In genomic region chr19:54108496-54108895, GRCh38 we compare ENCODE assay signal across 29 cellular contexts. TPM values are rescaled to one million over a fixed set of nuclear protein-coding genes. Genes with fewer than 3 reads are reported as not detected.
"Had no signal": no experiment of that assay in that cellular context is flagged by ENCODE, and none has a peak within 500 bp of the region (broad histone marks: within the 10 kb centered on the region; RNA-seq: fewer than 3 reads in every experiment).

No MANE protein-coding gene starts in this region.

- H3K27ac Mint-ChIP-seq: naive B cell; nephron; stimulated activated effector memory CD8-positive, alpha-beta T cell treated with anti-CD3 and anti-CD28 coated beads, Interleukin-12 subunit alpha, Interleukin-12 subunit beta, amount 100 ng/mL, for 72 hours; stimulated activated naive CD8-positive, alpha-beta T cell treated with anti-CD3 and anti-CD28 coated beads, Interleukin-15, Interleukin-2, amounts not matched to agents 100 ng/mL and 50 ng/mL, for 24 hours had no signal

- H3K9me3 Mint-ChIP-seq: naive B cell; nephron; stimulated activated effector memory CD8-positive, alpha-beta T cell treated with anti-CD3 and anti-CD28 coated beads, Interleukin-12 subunit alpha, Interleukin-12 subunit beta, amount 100 ng/mL, for 72 hours; stimulated activated naive CD8-positive, alpha-beta T cell treated with anti-CD3 and anti-CD28 coated beads, Interleukin-15, Interleukin-2, amounts not matched to agents 100 ng/mL and 50 ng/mL, for 24 hours had no signal

- H3K36me3 ChIP-seq: ovary had no signal

- H3K4me1 Mint-ChIP-seq: nephron had no signal

- H3K27me3 ChIP-seq: heart left ventricle, ovary, tibial artery, upper lobe of right lung, vagina had no signal

- FAIRE-seq: frontal cortex, small intestine had no signal

- H3K27ac ChIP-seq: coronary artery, heart left ventricle, ovary, tibial artery, upper lobe of right lung, vagina had no signal

- H3K4me3 ChIP-seq: coronary artery, heart left ventricle, ovary, tibial artery, upper lobe of right lung, vagina had no signal

- DNase-seq: effector CD8-positive, alpha-beta T cell; hippocampal formation; left colon; left ventricle myocardium superior; mesendoderm; naive B cell; ovary; right cardiac atrium; small intestine; stimulated activated CD4-positive, alpha-beta T cell treated with anti-CD3 and anti-CD28 coated beads, Interleukin-4, amount 100 ng/mL, for 1 hour; stimulated activated CD8-positive, alpha-beta memory T cell treated with anti-CD3 and anti-CD28 coated beads, Interleukin-4, amount 100 ng/mL, for 48 hours; tibial artery; upper lobe of right lung had no signal

- H3K4me3 Mint-ChIP-seq: nephron; stimulated activated effector memory CD8-positive, alpha-beta T cell treated with anti-CD3 and anti-CD28 coated beads, Interleukin-12 subunit alpha, Interleukin-12 subunit beta, amount 100 ng/mL, for 72 hours; stimulated activated naive CD8-positive, alpha-beta T cell treated with anti-CD3 and anti-CD28 coated beads, Interleukin-15, Interleukin-2, amounts not matched to agents 100 ng/mL and 50 ng/mL, for 24 hours had no signal

- H3K9me3 ChIP-seq: heart left ventricle, ovary, tibial artery, upper lobe of right lung, vagina had no signal

- H3K27me3 Mint-ChIP-seq: naive B cell; stimulated activated naive CD8-positive, alpha-beta T cell treated with anti-CD3 and anti-CD28 coated beads, Interleukin-15, Interleukin-2, amounts not matched to agents 100 ng/mL and 50 ng/mL, for 24 hours had no signal

- ATAC-seq: esophagus mucosa; heart left ventricle; left colon; left ventricle myocardium superior; right cardiac atrium; stimulated activated effector memory CD8-positive, alpha-beta T cell treated with anti-CD3 and anti-CD28 coated beads, Interleukin-12 subunit alpha, Interleukin-12 subunit beta, amount 100 ng/mL, for 72 hours; upper lobe of right lung had no signal

RNA-seq across cellular contexts. Expression of gene OSCAR, which starts 7.9 kb away (rescaled TPM):
- total RNA-seq: dermis microvascular lymphatic vessel endothelial cell, frontal cortex, glomerular endothelial cell, lung microvascular endothelial cell, temporal lobe had no signal

RNA-seq across cellular contexts. Expression of gene TARM1, which starts 27.3 kb away (rescaled TPM):
- total RNA-seq: chondrocyte, dermis microvascular lymphatic vessel endothelial cell, esophagus mucosa, fibroblast of lung, frontal cortex, glomerular endothelial cell, heart left ventricle, kidney epithelial cell, left colon, left ventricle myocardium superior, lung microvascular endothelial cell, ovary, posterior vena cava, right cardiac atrium, temporal lobe, upper lobe of right lung, vagina had no signal
- polyA plus RNA-seq: fibroblast of lung, heart left ventricle, ovary, right cardiac atrium, small intestine had no signal
